17 cellular contexts compared by ENCODE assay signal in the genomic region with DNA sequence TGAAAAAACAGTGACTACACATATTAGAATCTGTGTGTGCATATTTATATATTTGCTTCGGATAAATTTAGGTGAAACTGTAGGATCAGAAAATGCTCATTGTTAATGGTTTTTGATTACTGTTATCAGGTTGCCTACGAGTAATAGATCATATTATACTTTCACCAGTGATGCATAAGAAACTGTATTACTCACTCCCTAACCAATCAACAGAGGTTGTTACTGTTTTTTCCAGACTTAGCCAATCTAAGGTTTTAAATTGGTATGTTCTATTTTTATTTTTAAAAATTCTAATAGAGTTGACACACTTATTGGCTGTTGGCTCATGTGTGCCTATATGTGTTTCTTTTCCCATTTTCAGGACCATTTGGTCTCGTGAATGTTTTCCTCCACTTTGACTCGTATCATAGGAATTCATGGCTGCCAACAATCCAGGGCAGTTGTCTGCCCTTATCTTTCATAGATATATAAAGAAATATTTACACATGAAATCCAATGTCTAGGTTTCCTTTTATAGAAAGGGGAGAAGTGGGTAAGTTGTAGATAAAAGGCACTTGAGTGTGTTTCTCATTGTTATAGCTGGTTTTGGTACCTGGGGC. TPM values are rescaled to one million over a fixed set of nuclear protein-coding genes. Genes with fewer than 3 reads are reported as not detected.
DNase-seq lines count a peak whose midpoint lies in the region; ATAC-seq, FAIRE-seq and TF ChIP-seq lines count a peak whose summit lies in the region.
"Had no signal": no experiment of that assay in that cellular context is flagged by ENCODE, and none has a peak within 500 bp of the region (broad histone marks: within the 10 kb centered on the region; RNA-seq: fewer than 3 reads in every experiment).

No MANE protein-coding gene starts in this region.

- H3K27ac ChIP-seq in SJSA1 = peak overlapping the region; percentile 45
- no peak overlapping the region for H3K27ac ChIP-seq in fibroblast of lung (ENCODE audit: insufficient read depth, low read length)
- H3K27ac ChIP-seq in pancreas = peak overlapping the region in 1 of 4 donors; percentile 14
- H3K27ac ChIP-seq: ovary, PC-9, vagina had no signal

- no peak overlapping the region for H3K27ac Mint-ChIP-seq in activated T-helper 2 cell treated with anti-CD3 and anti-CD28 coated beads, Interferon-gamma antibody, Interleukin-2, Interleukin-4, amounts not matched to agents 10 μg/mL and 5 μg/mL and 100 μg/mL, durations not matched to agents 14 hours and 24 hours and 36 hours
- H3K27ac Mint-ChIP-seq: activated T-helper 17 cell treated with anti-CD3 and anti-CD28 coated beads, Interleukin-2, amount 50 U/mL, for 72 hours; immature natural killer cell had no signal

- peak; percentile 32 for DNase-seq in HCEC 1CT
- no peak for DNase-seq in SJSA1 (ENCODE audit: low read depth in 1 of 2, low spot score in 2 of 2)
- peak; percentile 39 to 51 for DNase-seq in fibroblast of lung (ENCODE audit: low read depth in 2 of 2)
- DNase-seq in pancreas = no peak
- DNase-seq in GM13976 (ENCODE audit: low spot score) = no peak
- no peak for DNase-seq in NCI-H2171 treated with DMSO at 0.1 percent for 48 hours (lab: John Stamatoyannopoulos, UW)
- DNase-seq in activated T-helper 2 cell treated with anti-CD3 and anti-CD28 coated beads, Interferon-gamma antibody, Interleukin-2, Interleukin-4, amounts not matched to agents 10 μg/mL and 5 μg/mL and 100 μg/mL, durations not matched to agents 14 hours and 24 hours and 36 hours (ENCODE audit: low spot score) = no peak
- DNase-seq: activated CD4-positive, alpha-beta T cell treated with anti-CD3 and anti-CD28 coated beads, Interleukin-2, amount 50 U/mL, for 4 hours; aorta; immature natural killer cell; NCI-H1694; ovary; PC-9 had no signal

- ATAC-seq in pancreas = peak; percentile 49 to 82 (median 57)
- ATAC-seq: activated T-helper 17 cell treated with anti-CD3 and anti-CD28 coated beads, Interleukin-2, amount 50 U/mL, for 72 hours; HCT116 had no signal

- no peak overlapping the region for H3K9ac ChIP-seq in fibroblast of lung (ENCODE audit: insufficient read depth, low read length)

- H2AFZ ChIP-seq in fibroblast of lung (ENCODE audit: low read length) = no peak overlapping the region
- H2AFZ ChIP-seq: PC-9 had no signal

- in situ Hi-C loops in GM13976 (cut with MboI; ENCODE audit: low sequenced_read_pairs, unreplicated experiment) = no loop called here

- H4K20me1 ChIP-seq in fibroblast of lung (ENCODE audit: control insufficient read depth, extremely low read depth, insufficient read depth, low read length) = no peaks in the 10 kb centered on the region

- H3K79me2 ChIP-seq in fibroblast of lung (ENCODE audit: control insufficient read depth, insufficient read depth, low read length) = no peaks in the 10 kb centered on the region

- H3K4me1 ChIP-seq in SJSA1 (replicated peaks) (peaks cover 20% of the 10 kb centered on the region), fibroblast of lung (ENCODE audit: control insufficient read depth, extremely low read depth, insufficient read depth, low read length) (no peaks in the 10 kb centered on the region), pancreas (peaks cover 5 to 13% (median 5%) of the 10 kb centered on the region in 3 donors)
- H3K4me1 ChIP-seq: vagina had no signal

- no peaks in the 10 kb centered on the region for H3K27me3 ChIP-seq in SJSA1 (replicated peaks)
- no peaks in the 10 kb centered on the region for H3K27me3 ChIP-seq in fibroblast of lung (ENCODE audit: control insufficient read depth, insufficient read depth, low read length)
- no peaks in the 10 kb centered on the region for H3K27me3 ChIP-seq in pancreas
- H3K27me3 ChIP-seq: ovary, vagina had no signal

- WGBS in pancreas, 2 donors = 49 to 52% methylated on average over 4 of the region's 4 CpGs

- intact Hi-C loops in pancreas (cut with DNase I) = no loop called here
- intact Hi-C loops in activated T-helper 2 cell treated with anti-CD3 and anti-CD28 coated beads, Interferon-gamma antibody, Interleukin-2, Interleukin-4, amounts not matched to agents 10 μg/mL and 5 μg/mL and 100 μg/mL, durations not matched to agents 14 hours and 24 hours and 36 hours (cut with micrococcal nuclease) = no loop called here

- no peaks in the 10 kb centered on the region for H3K9me3 Mint-ChIP-seq in activated T-helper 2 cell treated with anti-CD3 and anti-CD28 coated beads, Interferon-gamma antibody, Interleukin-2, Interleukin-4, amounts not matched to agents 10 μg/mL and 5 μg/mL and 100 μg/mL, durations not matched to agents 14 hours and 24 hours and 36 hours
- H3K9me3 Mint-ChIP-seq: activated T-helper 17 cell treated with anti-CD3 and anti-CD28 coated beads, Interleukin-2, amount 50 U/mL, for 72 hours; CD14-positive monocyte; immature natural killer cell had no signal

- H3K36me3 Mint-ChIP-seq in activated T-helper 2 cell treated with anti-CD3 and anti-CD28 coated beads, Interferon-gamma antibody, Interleukin-2, Interleukin-4, amounts not matched to agents 10 μg/mL and 5 μg/mL and 100 μg/mL, durations not matched to agents 14 hours and 24 hours and 36 hours (ENCODE audit: low read depth) = peaks cover 66% of the 10 kb centered on the region

- TF ChIP-seq CTCF in fibroblast of lung (conservative IDR thresholded peaks at IDR 0.05 in 1 of 2, IDR thresholded peaks at IDR 0.05 in 1 of 2; ENCODE audit: low read depth in 1 of 2, low read length in 2 of 2) (no peak), pancreas (IDR thresholded peaks at IDR 0.05) (no peak), GM13976 (IDR thresholded peaks at IDR 0.05; ENCODE audit: borderline replicate concordance, control extremely low read depth, extremely low read depth, insufficient read depth, missing control alignments) (no peak)

- H3K4me2 ChIP-seq in fibroblast of lung (ENCODE audit: extremely low read depth, insufficient read depth, low read length) = no peak overlapping the region
- H3K4me2 ChIP-seq: PC-9 had no signal

- H3K9me3 ChIP-seq in SJSA1 (replicated peaks) (no peaks in the 10 kb centered on the region), fibroblast of lung (ENCODE audit: control insufficient read depth, insufficient read depth, low read depth, low read length) (no peaks in the 10 kb centered on the region), pancreas (no peaks in the 10 kb centered on the region)
- H3K9me3 ChIP-seq: ovary, vagina had no signal

- H3K36me3 ChIP-seq in SJSA1 (peaks cover 92% of the 10 kb centered on the region), fibroblast of lung (ENCODE audit: control insufficient read depth, insufficient read depth, low read length) (peaks cover 3% of the 10 kb centered on the region), pancreas (no peaks in the 10 kb centered on the region)
- H3K36me3 ChIP-seq: ovary, vagina had no signal

- H3K4me1 Mint-ChIP-seq in activated T-helper 2 cell treated with anti-CD3 and anti-CD28 coated beads, Interferon-gamma antibody, Interleukin-2, Interleukin-4, amounts not matched to agents 10 μg/mL and 5 μg/mL and 100 μg/mL, durations not matched to agents 14 hours and 24 hours and 36 hours (ENCODE audit: low read depth) = no peaks in the 10 kb centered on the region
- H3K4me1 Mint-ChIP-seq: activated T-helper 17 cell treated with anti-CD3 and anti-CD28 coated beads, Interleukin-2, amount 50 U/mL, for 72 hours; CD14-positive monocyte; immature natural killer cell had no signal

- H3K4me3 Mint-ChIP-seq in activated T-helper 2 cell treated with anti-CD3 and anti-CD28 coated beads, Interferon-gamma antibody, Interleukin-2, Interleukin-4, amounts not matched to agents 10 μg/mL and 5 μg/mL and 100 μg/mL, durations not matched to agents 14 hours and 24 hours and 36 hours (ENCODE audit: low read depth) = no peak overlapping the region
- H3K4me3 Mint-ChIP-seq: activated T-helper 17 cell treated with anti-CD3 and anti-CD28 coated beads, Interleukin-2, amount 50 U/mL, for 72 hours; CD14-positive monocyte; immature natural killer cell had no signal

- H3K4me3 ChIP-seq in SJSA1 (no peak overlapping the region), fibroblast of lung (replicated peaks in 1 of 4; ENCODE audit: control extremely low read depth in 1 of 4, insufficient read depth in 1 of 4, low read depth in 3 of 4, low read length in 4 of 4) (no peak overlapping the region), pancreas (no peak overlapping the region)
- H3K4me3 ChIP-seq: ovary, PC-9, vagina had no signal

- no peak for FAIRE-seq in pancreas (lab: Jason Lieb, UNC)

- H3K27me3 Mint-ChIP-seq in activated T-helper 2 cell treated with anti-CD3 and anti-CD28 coated beads, Interferon-gamma antibody, Interleukin-2, Interleukin-4, amounts not matched to agents 10 μg/mL and 5 μg/mL and 100 μg/mL, durations not matched to agents 14 hours and 24 hours and 36 hours (ENCODE audit: low read depth) = no peaks in the 10 kb centered on the region
- H3K27me3 Mint-ChIP-seq: activated T-helper 17 cell treated with anti-CD3 and anti-CD28 coated beads, Interleukin-2, amount 50 U/mL, for 72 hours had no signal

RNA-seq across cellular contexts. Expression of a gene that starts 59.2 kb away (rescaled TPM):
- total RNA-seq in SJSA1 (2014; rRNA removed; shearing (Covaris generic)) = 298 and 397 TPM in 2 replicates
- 6.2 and 21.5 TPM in 2 replicates for total RNA-seq in fibroblast of lung
- 25.3 and 93.2 TPM in 2 replicates for polyA plus RNA-seq in fibroblast of lung
- 23.3 and 82.8 TPM in 2 replicates for polyA plus RNA-seq in fibroblast of lung (2012)
- 26.8 and 125 TPM in 2 replicates for polyA minus RNA-seq in fibroblast of lung (ENCODE audit: low replicate concordance)
- total RNA-seq in pancreas = 1 to 10 TPM in 2 of 6 donors, under 1 TPM in 4; 0.09 to 2.3 (median 0.59) TPM
- under 1 TPM; 0.02 to 0.19 TPM for polyA plus RNA-seq in pancreas
- total RNA-seq in activated T-helper 2 cell treated with anti-CD3 and anti-CD28 coated beads, Interferon-gamma antibody, Interleukin-2, Interleukin-4, amounts not matched to agents 10 μg/mL and 5 μg/mL and 100 μg/mL, durations not matched to agents 14 hours and 24 hours and 36 hours = 38.0 and 38.7 TPM in 2 replicates

Comparison
In these comparisons a context has a peak if more than half of its experiments do, and no peak if none do; other contexts are left out.
1. DNase-seq: peak in HCEC 1CT (single experiment) and fibroblast of lung (2 of 2); none in SJSA1 (0 of 2), pancreas (0 of 6), GM13976 (single experiment), NCI-H2171 treated with DMSO at 0.1 percent for 48 hours (single experiment) and activated T-helper 2 cell treated with anti-CD3 and anti-CD28 coated beads, Interferon-gamma antibody, Interleukin-2, Interleukin-4, amounts not matched to agents 10 μg/mL and 5 μg/mL and 100 μg/mL, durations not matched to agents 14 hours and 24 hours and 36 hours (single experiment).